9 cellular contexts compared by ENCODE assay signal in genomic region chr9:114082017-114082735, GRCh38. TPM values are rescaled to one million over a fixed set of nuclear protein-coding genes. Genes with fewer than 3 reads are reported as not detected.
DNase-seq lines count a peak whose midpoint lies in the region; ATAC-seq and TF ChIP-seq lines count a peak whose summit lies in the region.
"Had no signal": no experiment of that assay in that cellular context is flagged by ENCODE, and none has a peak within 500 bp of the region (broad histone marks: within the 10 kb centered on the region; RNA-seq: fewer than 3 reads in every experiment).

No MANE protein-coding gene starts in this region.

- CTCF ChIA-PET in HEK293T (lab: Yijun Ruan, JAX) = interaction anchor here (0.6 to 2.6 kb wide), 20 partner anchors 11 to 228 kb away, joined by 3 to 20 read pairs (median 4); partner anchors contain the start of gene KIF12

- no peak overlapping the region for H3K27ac Mint-ChIP-seq in activated naive CD4-positive, alpha-beta T cell treated with anti-CD3 and anti-CD28 coated beads, Interleukin-2, amount 50 U/mL, for 72 hours

- H3K36me3 Mint-ChIP-seq in activated naive CD4-positive, alpha-beta T cell treated with anti-CD3 and anti-CD28 coated beads, Interleukin-2, amount 50 U/mL, for 72 hours = no peaks in the 10 kb centered on the region

- POLR2A ChIA-PET in HEK293T (lab: Yijun Ruan, JAX) = no interaction called here

- peak; percentile 62 for DNase-seq in GDM1 (lab: John Stamatoyannopoulos, UW)
- peak; percentile 87 for DNase-seq in HEK293T (ENCODE audit: extremely low spot score)
- DNase-seq in NCI-H1092 treated with DMSO at 0.1 percent for 48 hours (lab: John Stamatoyannopoulos, UW) = peak; percentile 75
- DNase-seq in SKM-1 (lab: John Stamatoyannopoulos, UW; ENCODE audit: unreplicated experiment) = peak; percentile 2
- DNase-seq in activated naive CD4-positive, alpha-beta T cell treated with anti-CD3 and anti-CD28 coated beads, Interleukin-2, amount 50 U/mL, for 72 hours (ENCODE audit: low spot score in 2 of 2) = peak; percentile 73 to 88
- peak; percentile 82 for DNase-seq in Right ventricle myocardium inferior (ENCODE audit: missing footprints)
- DNase-seq in posterior cingulate gyrus = peak; percentile 69 to 97 (median 93)
- peak; percentile 94 for DNase-seq in ureter (ENCODE audit: low spot score)

- no peaks in the 10 kb centered on the region for H3K9me3 Mint-ChIP-seq in activated naive CD4-positive, alpha-beta T cell treated with anti-CD3 and anti-CD28 coated beads, Interleukin-2, amount 50 U/mL, for 72 hours

- intact Hi-C loops in Right ventricle myocardium inferior (cut with DNase I) (loop anchor here (2.0 kb wide), 1 partner anchor 209 kb away; no protein-coding TSS in a partner anchor), posterior cingulate gyrus (cut with DNase I) (loop anchor here (1.0 kb wide), 2 partner anchors 209 to 223 kb away; no protein-coding TSS in a partner anchor)

- ATAC-seq in activated naive CD4-positive, alpha-beta T cell treated with anti-CD3 and anti-CD28 coated beads, Interleukin-2, amount 50 U/mL, for 72 hours = peak; percentile 87 to 90
- ATAC-seq in Right ventricle myocardium inferior = peak; percentile 89

TF ChIP-seq in HEK293T, 16 proteins besides CTCF, POLR2A, EP300 and RAD21:
- TF ChIP-seq L3MBTL2 (conservative IDR thresholded peaks at IDR 0.05) (peak; percentile 82), LEF1 (IDR thresholded peaks at IDR 0.05; ENCODE audit: borderline replicate concordance) (no peak), CTBP1 (IDR thresholded peaks at IDR 0.05; ENCODE audit: borderline replicate concordance) (no peak)

RNA-seq across cellular contexts. Expression of gene AMBP, which starts 4.1 kb away (rescaled TPM):
- total RNA-seq in activated naive CD4-positive, alpha-beta T cell treated with anti-CD3 and anti-CD28 coated beads, Interleukin-2, amount 50 U/mL, for 72 hours = not detected
- total RNA-seq in Right ventricle myocardium inferior (not detected), ureter (0.99 TPM)
- total RNA-seq: mononuclear cell had no signal

RNA-seq across cellular contexts. Expression of gene KIF12, which starts 16.9 kb away (rescaled TPM):
- total RNA-seq in activated naive CD4-positive, alpha-beta T cell treated with anti-CD3 and anti-CD28 coated beads, Interleukin-2, amount 50 U/mL, for 72 hours = not detected
- total RNA-seq in Right ventricle myocardium inferior (not detected), ureter (6.4 TPM)
- total RNA-seq: mononuclear cell had no signal

Comparison
In these comparisons a context has a peak if more than half of its experiments do, and no peak if none do; other contexts are left out.
1. Peak in every context shown above with its lines: DNase-seq and ATAC-seq.
2. DNase-seq: peak in every context shown above with its lines; median percentile 94 in ureter; 93 in posterior cingulate gyrus; 87 in HEK293T; 82 in Right ventricle myocardium inferior; 80 in activated naive CD4-positive, alpha-beta T cell treated with anti-CD3 and anti-CD28 coated beads, Interleukin-2, amount 50 U/mL, for 72 hours; 75 in NCI-H1092 treated with DMSO at 0.1 percent for 48 hours; 62 in GDM1; 2 in SKM-1.